17 cellular contexts compared by ENCODE assay signal in the genomic region with DNA sequence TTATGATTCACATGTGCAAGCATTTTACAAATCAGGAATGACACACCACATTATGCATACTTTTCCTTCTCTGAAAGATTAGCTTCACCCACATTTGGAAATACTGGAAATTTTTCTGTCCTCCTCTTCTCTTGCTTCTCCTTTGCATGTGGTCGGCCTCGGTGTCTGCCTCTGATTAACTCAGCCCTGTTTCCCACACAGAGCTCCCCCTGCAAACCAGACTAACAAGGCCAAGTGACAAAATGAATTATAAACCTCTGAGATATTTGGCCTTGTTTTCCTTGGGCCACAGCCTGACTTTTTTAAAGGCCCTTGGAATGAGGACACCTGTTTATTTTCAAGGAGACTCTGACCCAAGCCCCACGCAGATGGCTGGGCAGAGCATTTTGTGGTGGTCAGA. TPM values are rescaled to one million over a fixed set of nuclear protein-coding genes. Genes with fewer than 3 reads are reported as not detected.
DNase-seq lines count a peak whose midpoint lies in the region; TF ChIP-seq lines count a peak whose summit lies in the region.
"Had no signal": no experiment of that assay in that cellular context is flagged by ENCODE, and none has a peak within 500 bp of the region (broad histone marks: within the 10 kb centered on the region; RNA-seq: fewer than 3 reads in every experiment).

No MANE protein-coding gene starts in this region.

- H3K9me2 ChIP-seq in MM.1S (replicated peaks; ENCODE audit: insufficient read depth, low read length), result no peaks in the 10 kb centered on the region

- H2AFZ ChIP-seq in smooth muscle cell (ENCODE audit: low read depth) (no peak overlapping the region), MM.1S (ENCODE audit: low read length) (no peak overlapping the region)

- TF ChIP-seq CTCF in foreskin fibroblast (IDR thresholded peaks at IDR 0.05; ENCODE audit: low read depth, low read length) (no peak), smooth muscle cell (IDR thresholded peaks at IDR 0.05; ENCODE audit: borderline replicate concordance, insufficient read depth, poor library complexity, severe bottlenecking) (no peak), MM.1S (IDR thresholded peaks at IDR 0.05; ENCODE audit: low read length) (no peak), esophagus squamous epithelium (IDR thresholded peaks at IDR 0.05) (no peak), spleen (IDR thresholded peaks at IDR 0.05 in 8 of 11, conservative IDR thresholded peaks at IDR 0.05 in 3 of 11) (no peak)

- H3K9ac ChIP-seq in adipocyte (ENCODE audit: low read length) (peak overlapping the region; percentile 42), smooth muscle cell (ENCODE audit: low read depth) (no peak overlapping the region), MM.1S (ENCODE audit: low read length) (no peak overlapping the region)

- intact Hi-C loops in esophagus squamous epithelium (cut with DNase I) (loop anchor here (5.0 kb wide), 1 partner anchor 338 kb away; no protein-coding TSS in a partner anchor), spleen (cut with DNase I; ENCODE audit: low total_unique reads) (loop anchor here (5.0 to 10.0 kb wide), 2 partner anchors 333 to 780 kb away; no protein-coding TSS in a partner anchor)

- H3F3A ChIP-seq in smooth muscle cell (ENCODE audit: low read depth), result no peaks in the 10 kb centered on the region
- peaks cover 5% of the 10 kb centered on the region; the same call in 1 of the 2 replicates for H3F3A ChIP-seq in MM.1S (ENCODE audit: insufficient read depth, low read length)

- H3K4me2 ChIP-seq in smooth muscle cell, result no peak overlapping the region
- H3K4me2 ChIP-seq in MM.1S (ENCODE audit: low read depth, low read length), result no peak overlapping the region

- H3K79me2 ChIP-seq in smooth muscle cell (ENCODE audit: low read depth) (no peaks in the 10 kb centered on the region), MM.1S (ENCODE audit: low read length) (no peaks in the 10 kb centered on the region)

- H3K27me3 ChIP-seq in adipocyte (replicated peaks; ENCODE audit: control insufficient read depth, insufficient read depth, low read length) (no peaks in the 10 kb centered on the region), smooth muscle cell (ENCODE audit: low read depth) (no peaks in the 10 kb centered on the region), MM.1S (replicated peaks; ENCODE audit: insufficient read depth, low read length) (no peaks in the 10 kb centered on the region), esophagus squamous epithelium (no peaks in the 10 kb centered on the region), spleen (replicated peaks in 1 of 7) (no peaks in the 10 kb centered on the region)

- H3K4me1 ChIP-seq in adipocyte (ENCODE audit: control insufficient read depth, insufficient read depth, low read length) (peaks cover 50% of the 10 kb centered on the region), smooth muscle cell (ENCODE audit: low read depth) (peaks cover 5% of the 10 kb centered on the region), MM.1S (ENCODE audit: low read length) (peaks cover 6% of the 10 kb centered on the region), esophagus squamous epithelium (peaks cover 0 to 9% (median 0%) of the 10 kb centered on the region in 3 donors), spleen (peaks cover 0 to 13% (median 3%) of the 10 kb centered on the region in 6 donors)

- DNase-seq in GM03348 (ENCODE audit: low spot score) (peak; percentile 91), adipocyte (ENCODE audit: low read depth) (peak; percentile 84), foreskin fibroblast (peak; percentile 81 to 92), smooth muscle cell (lab: John Stamatoyannopoulos, UW; ENCODE audit: unreplicated experiment) (no peak), MM.1S (no peak), esophagus squamous epithelium (lab: John Stamatoyannopoulos, UW) (no peak), spleen (no peak)
- DNase-seq: activated naive CD8-positive, alpha-beta T cell treated with anti-CD3 and anti-CD28 coated beads, Interleukin-2, amount 10 ng/mL, durations not matched to agents 7 days and 5 days; DND-41; effector memory CD8-positive, alpha-beta T cell; H7; mesendoderm; NCI-H1092; NCI-H2227 treated with DMSO at 0.1 percent for 48 hours; T1000 had no signal

- no peak overlapping the region for H3K4me3 ChIP-seq in adipocyte (ENCODE audit: low read length)
- no peak overlapping the region for H3K4me3 ChIP-seq in foreskin fibroblast (ENCODE audit: low read depth in 1 of 2, low read length in 2 of 2)
- no peak overlapping the region for H3K4me3 ChIP-seq in smooth muscle cell
- no peak overlapping the region for H3K4me3 ChIP-seq in MM.1S (ENCODE audit: low read length)
- H3K4me3 ChIP-seq in esophagus squamous epithelium, result no peak overlapping the region
- no peak overlapping the region for H3K4me3 ChIP-seq in spleen

- no peaks in the 10 kb centered on the region for H3K9me3 ChIP-seq in adipocyte (ENCODE audit: control insufficient read depth, low read length)
- H3K9me3 ChIP-seq in smooth muscle cell (replicated peaks; ENCODE audit: low read depth), result no peaks in the 10 kb centered on the region
- no peaks in the 10 kb centered on the region for H3K9me3 ChIP-seq in MM.1S (replicated peaks; ENCODE audit: insufficient read depth, low read length)
- no peaks in the 10 kb centered on the region for H3K9me3 ChIP-seq in esophagus squamous epithelium
- H3K9me3 ChIP-seq in spleen, result no peaks in the 10 kb centered on the region

- no peaks in the 10 kb centered on the region for H4K20me1 ChIP-seq in smooth muscle cell (ENCODE audit: low read depth)
- no peaks in the 10 kb centered on the region for H4K20me1 ChIP-seq in MM.1S (ENCODE audit: insufficient read depth, low read length)

- H3K36me3 ChIP-seq in adipocyte (ENCODE audit: control insufficient read depth, insufficient read depth, low read length, severe bottlenecking) (no peaks in the 10 kb centered on the region), smooth muscle cell (ENCODE audit: low read depth) (no peaks in the 10 kb centered on the region), MM.1S (replicated peaks; ENCODE audit: insufficient read depth, low read length) (no peaks in the 10 kb centered on the region), esophagus squamous epithelium (no peaks in the 10 kb centered on the region), spleen (no peaks in the 10 kb centered on the region)

- no peak for TF ChIP-seq POLR2A in esophagus squamous epithelium (IDR thresholded peaks at IDR 0.05)
- TF ChIP-seq POLR2A in spleen (IDR thresholded peaks at IDR 0.05), result no peak

- 38% methylated on average over 3 of the region's 3 CpGs for WGBS in smooth muscle cell (ENCODE audit: low lambda C conversion rate)
- 33 to 70% methylated on average over 3 of the region's 3 CpGs for WGBS in esophagus squamous epithelium, 2 donors
- WGBS in spleen, 5 donors, result 75 to 84% (median 83%) methylated on average over 3 of the region's 3 CpGs

- H3K27ac ChIP-seq in smooth muscle cell (ENCODE audit: low read depth) (peak overlapping the region; percentile 2), MM.1S (ENCODE audit: low read length) (no peak overlapping the region), esophagus squamous epithelium (no peak overlapping the region), spleen (no peak overlapping the region)

RNA-seq across cellular contexts. Expression of a gene that starts 9.0 kb away (rescaled TPM):
- total RNA-seq in smooth muscle cell (not detected in 2 replicates), esophagus squamous epithelium (under 1 TPM in 1 of 4 donors, not detected in 3; 0.38 TPM), spleen (not detected)
- polyA plus RNA-seq in smooth muscle cell (0.07 and 0.23 TPM in 2 replicates), spleen (under 1 TPM in 1 of 3 donors, not detected in 2; 0.03 TPM)
- total RNA-seq: activated naive CD8-positive, alpha-beta T cell treated with anti-CD3 and anti-CD28 coated beads, Interleukin-2, amount 10 ng/mL, durations not matched to agents 7 days and 5 days; H7; progenitor cell of endocrine pancreas; subcutaneous adipose tissue had no signal

RNA-seq across cellular contexts. Expression of a gene that starts 42.4 kb away (rescaled TPM):
- 11.6 and 17.3 TPM in 2 replicates for total RNA-seq in smooth muscle cell
- 9.5 and 9.9 TPM in 2 replicates for polyA plus RNA-seq in smooth muscle cell
- total RNA-seq in esophagus squamous epithelium, result 10 to 100 TPM in 3 of 4 donors, 1 to 10 TPM in 1; 9.7 to 28.4 (median 12.9) TPM
- 10 to 100 TPM; 12.4 to 35.1 (median 16.8) TPM for total RNA-seq in spleen
- polyA plus RNA-seq in spleen, result 10 to 100 TPM in 1 of 3 donors, 1 to 10 TPM in 2; 8.8 to 11.0 (median 9.6) TPM

RNA-seq across cellular contexts. Expression of a gene that starts 42.5 kb away (rescaled TPM):
- total RNA-seq in smooth muscle cell (13.0 and 20.7 TPM in 2 replicates), esophagus squamous epithelium (1 to 10 TPM in 3 of 4 donors, under 1 TPM in 1; 0.76 to 7.4 (median 2.4) TPM), spleen (1 to 10 TPM; 1.9 to 7.8 (median 3.6) TPM)
- polyA plus RNA-seq in smooth muscle cell (28.2 and 42.7 TPM in 2 replicates), spleen (1 to 10 TPM; 7.8 to 7.9 (median 7.9) TPM)

Comparison
In these comparisons a context has a peak if more than half of its experiments do, and no peak if none do; other contexts are left out.
1. DNase-seq: peak in GM03348 (single experiment), adipocyte (single experiment) and foreskin fibroblast (2 of 2); none in smooth muscle cell (single experiment), MM.1S (single experiment), esophagus squamous epithelium (single experiment) and spleen (single experiment).